ENCODE assay signal across 27 cellular contexts in the genomic region with DNA sequence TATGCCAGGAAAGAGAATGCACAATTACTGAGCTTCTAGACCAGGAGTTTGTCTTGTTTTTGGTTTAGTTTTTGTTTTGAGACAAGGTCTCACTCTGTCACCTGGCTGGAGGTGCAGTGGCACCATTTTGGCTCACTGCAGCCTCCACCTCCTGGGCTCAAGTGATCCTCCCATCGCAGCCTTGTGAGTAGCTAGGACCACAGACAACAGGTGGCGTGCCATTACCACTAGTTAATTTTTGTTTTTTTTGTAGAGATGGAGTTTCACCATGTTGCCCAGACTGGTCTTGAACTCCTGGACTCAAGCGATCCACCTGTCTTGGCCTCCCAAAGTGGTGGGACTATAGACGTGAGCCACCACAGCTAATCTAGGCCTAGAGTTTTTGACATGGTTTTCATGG.
DNase-seq lines count a peak whose midpoint lies in the region; ATAC-seq, FAIRE-seq and TF ChIP-seq lines count a peak whose summit lies in the region.
"Had no signal": no experiment of that assay in that cellular context is flagged by ENCODE, and none has a peak within 500 bp of the region (broad histone marks: within the 10 kb centered on the region; RNA-seq: fewer than 3 reads in every experiment).

No MANE protein-coding gene starts in this region.

- H3K27me3 ChIP-seq in HCT116 (ENCODE audit: insufficient read depth, low read length): no peaks in the 10 kb centered on the region
- H3K27me3 ChIP-seq in OCI-LY3 (ENCODE audit: low read depth, low read length): peaks cover 14% of the 10 kb centered on the region
- no peaks in the 10 kb centered on the region; a peak in 1 of 7 replicates for H3K27me3 ChIP-seq in H1 (replicated peaks in 1 of 4; ENCODE audit: control insufficient read depth in 3 of 4, extremely low read depth in 1 of 4, insufficient read depth in 3 of 4, low read length in 3 of 4)
- H3K27me3 ChIP-seq in psoas muscle (ENCODE audit: insufficient read depth in 3 of 3, low read length in 2 of 3): no peaks in the 10 kb centered on the region
- H3K27me3 ChIP-seq: SJCRH30 had no signal

- no peak overlapping the region for H4K91ac ChIP-seq in H1 (replicated peaks; ENCODE audit: insufficient read length, low read length)

- no peak for DNase-seq in AG09309 (ENCODE audit: low read depth)
- DNase-seq in HCT116 (ENCODE audit: low read depth, low spot score): no peak
- DNase-seq in H1 (ENCODE audit: low read depth in 1 of 2, low spot score in 2 of 2): no peak
- DNase-seq in psoas muscle: no peak
- no peak for DNase-seq in activated T-cell treated with anti-CD3 and anti-CD28 coated beads, Interleukin-2, amount 50 U/mL, for 48 hours
- no peak for DNase-seq in activated CD8-positive, alpha-beta T cell treated with anti-CD3 and anti-CD28 coated beads for 36 hours
- no peak for DNase-seq in stimulated activated effector memory CD8-positive, alpha-beta T cell treated with anti-CD3 and anti-CD28 coated beads, Interleukin-12 subunit alpha, Interleukin-12 subunit beta, amount 100 ng/mL, for 72 hours (ENCODE audit: low spot score in 2 of 2)
- DNase-seq: 8988T; AML-193; C1 segment of cervical spinal cord; CD8-positive, alpha-beta T cell; DMS153; GDM1; NCI-H1092 treated with DMSO at 0.1 percent for 48 hours; NCI-H146; NCI-H2029; NCI-H226; NCI-H510A treated with DMSO at 0.1 percent for 48 hours; NCI-H774; NK-92 treated with Interleukin-12 subunit alpha and Interleukin-12 subunit beta, amount 100 ng/mL, for 24 hours; OCI-M1; SJCRH30 had no signal

- H2BK12ac ChIP-seq in H1 (ENCODE audit: low read depth, low read length): no peak overlapping the region

- peaks cover 2% of the 10 kb centered on the region; the same call in 1 of the 2 replicates for H3K23me2 ChIP-seq in H1 (ENCODE audit: low read depth, low read length)

- H3K4me1 ChIP-seq in HCT116 (ENCODE audit: control insufficient read depth in 1 of 2, insufficient read depth in 2 of 2, low read length in 2 of 2) (no peaks in the 10 kb centered on the region), OCI-LY3 (ENCODE audit: low read length) (no peaks in the 10 kb centered on the region), H1 (replicated peaks in 1 of 4; ENCODE audit: control insufficient read depth in 3 of 4, insufficient read depth in 4 of 4, low read length in 3 of 4) (no peaks in the 10 kb centered on the region), psoas muscle (no peaks in the 10 kb centered on the region)
- H3K4me1 ChIP-seq: HAP-1, SJCRH30 had no signal

- no peak overlapping the region for H2BK15ac ChIP-seq in H1 (ENCODE audit: low read length)

- no peak overlapping the region for H2AK5ac ChIP-seq in H1 (ENCODE audit: low read depth, low read length)

- intact Hi-C loops in HCT116 (cut with micrococcal nuclease): loop anchor here (5.0 kb wide), 1 partner anchor 159 kb away; no protein-coding TSS in a partner anchor
- intact Hi-C loops in psoas muscle (cut with DNase I): loop anchor here (5.0 to 10.0 kb wide), 2 partner anchors 149 to 162 kb away; no protein-coding TSS in a partner anchor
- intact Hi-C loops in activated CD8-positive, alpha-beta T cell treated with anti-CD3 and anti-CD28 coated beads for 36 hours (cut with micrococcal nuclease): loop anchor here (5.0 kb wide), 1 partner anchor 154 kb away; no protein-coding TSS in a partner anchor

- H3K79me2 ChIP-seq in HCT116 (ENCODE audit: insufficient read depth, low read length) (no peaks in the 10 kb centered on the region), OCI-LY3 (ENCODE audit: low read length) (no peaks in the 10 kb centered on the region), H1 (ENCODE audit: control insufficient read depth in 1 of 2, insufficient read depth in 2 of 2, low read length in 2 of 2) (no peaks in the 10 kb centered on the region)

- H2BK5ac ChIP-seq in H1 (ENCODE audit: low read depth, low read length): no peak overlapping the region; the same call in 1 of the 2 replicates

- H3K27ac ChIP-seq in HCT116 (ENCODE audit: low read depth, low read length) (no peak overlapping the region), OCI-LY3 (ENCODE audit: low read length) (no peak overlapping the region), H1 (ENCODE audit: low read depth, low read length) (no peak overlapping the region), psoas muscle (no peak overlapping the region)
- H3K27ac ChIP-seq: SJCRH30 had no signal

- no peak overlapping the region for H3K56ac ChIP-seq in H1 (replicated peaks; ENCODE audit: insufficient read length, low read depth, low read length)

- H3K4ac ChIP-seq in H1 (replicated peaks; ENCODE audit: insufficient read length, low read depth, low read length): no peak overlapping the region

- H2AFZ ChIP-seq in HCT116 (ENCODE audit: low read depth, low read length, poor library complexity, severe bottlenecking) (no peak overlapping the region), OCI-LY3 (ENCODE audit: low read depth, low read length) (no peak overlapping the region), H1 (ENCODE audit: low read length) (0 out of 2 replicates have a peak overlapping the region, but pooled peaks have one; percentile 40)

- TF ChIP-seq POLR2A in HCT116 (IDR thresholded peaks at IDR 0.05; ENCODE audit: borderline replicate concordance, extremely low read depth, insufficient read depth, insufficient read length) (no peak), H1 (IDR thresholded peaks at IDR 0.05; ENCODE audit: control extremely low read depth in 1 of 2, low read depth in 2 of 2, low read length in 2 of 2) (no peak)

- H3K9ac ChIP-seq in HCT116 (ENCODE audit: low read length) (no peak overlapping the region), OCI-LY3 (ENCODE audit: low read length) (no peak overlapping the region), H1 (replicated peaks in 1 of 4; ENCODE audit: extremely low read depth in 1 of 4, low read depth in 3 of 4, low read length in 3 of 4) (no peak overlapping the region)

- no peak overlapping the region for H4K5ac ChIP-seq in H1 (ENCODE audit: insufficient read length, low read depth, low read length)

- RAD21 ChIA-PET in HCT116 (lab: Charles Lee; ENCODE audit: low non-redundant PET in 1 of 2, low total read pairs in 2 of 2, uncharacterized antibody in 2 of 2, unreplicated experiment in 2 of 2): no interaction called here

- peaks cover 4% of the 10 kb centered on the region for H3K4me1 Mint-ChIP-seq in activated CD8-positive, alpha-beta T cell treated with anti-CD3 and anti-CD28 coated beads for 36 hours (ENCODE audit: low read depth)
- no peaks in the 10 kb centered on the region for H3K4me1 Mint-ChIP-seq in stimulated activated effector memory CD8-positive, alpha-beta T cell treated with anti-CD3 and anti-CD28 coated beads, Interleukin-12 subunit alpha, Interleukin-12 subunit beta, amount 100 ng/mL, for 72 hours
- H3K4me1 Mint-ChIP-seq: IgD-negative memory B cell had no signal

- ATAC-seq in HCT116 (no peak), psoas muscle (no peak)
- no peak for ATAC-seq in activated CD8-positive, alpha-beta T cell treated with anti-CD3 and anti-CD28 coated beads for 36 hours
- no peak for ATAC-seq in stimulated activated effector memory CD8-positive, alpha-beta T cell treated with anti-CD3 and anti-CD28 coated beads, Interleukin-12 subunit alpha, Interleukin-12 subunit beta, amount 100 ng/mL, for 72 hours
- ATAC-seq: CD8-positive, alpha-beta T cell had no signal

- H3K23ac ChIP-seq in H1 (ENCODE audit: insufficient read length): no peak overlapping the region

- H3K4me3 ChIP-seq in AG09309 (ENCODE audit: control insufficient read depth, low read depth, low read length): no peak overlapping the region
- no peak overlapping the region for H3K4me3 ChIP-seq in HCT116 (replicated peaks in 1 of 2; ENCODE audit: low read depth in 1 of 2, low read length in 2 of 2)
- H3K4me3 ChIP-seq in OCI-LY3 (ENCODE audit: low read length): no peak overlapping the region
- H3K4me3 ChIP-seq in H1 (ENCODE audit: extremely low read depth in 1 of 4, insufficient read depth in 2 of 4, low read depth in 3 of 4, low read length in 4 of 4): no peak overlapping the region
- H3K4me3 ChIP-seq in psoas muscle: no peak overlapping the region
- H3K4me3 ChIP-seq: HAP-1, SJCRH30 had no signal

- POLR2A ChIA-PET in HCT116 (lab: Charles Lee) (no interaction called here), H1 (lab: Charles Lee; ENCODE audit: partially characterized antibody) (interaction anchor here (0.6 to 0.8 kb wide), 2 partner anchors 59 to 157 kb away, joined by 3 read pairs; no protein-coding TSS in a partner anchor)
- POLR2A ChIA-PET in activated CD8-positive, alpha-beta T cell treated with anti-CD3 and anti-CD28 coated beads for 36 hours (lab: Charles Lee): no interaction called here

- no peaks in the 10 kb centered on the region for H3K36me3 Mint-ChIP-seq in activated CD8-positive, alpha-beta T cell treated with anti-CD3 and anti-CD28 coated beads for 36 hours (ENCODE audit: low read depth)
- H3K36me3 Mint-ChIP-seq in stimulated activated effector memory CD8-positive, alpha-beta T cell treated with anti-CD3 and anti-CD28 coated beads, Interleukin-12 subunit alpha, Interleukin-12 subunit beta, amount 100 ng/mL, for 72 hours: no peaks in the 10 kb centered on the region
- H3K36me3 Mint-ChIP-seq: CD8-positive, alpha-beta T cell had no signal

- H2BK120ac ChIP-seq in H1 (replicated peaks; ENCODE audit: low read depth, low read length): no peak overlapping the region

- H4K8ac ChIP-seq in H1 (ENCODE audit: extremely low read depth, insufficient read depth, low read length): no peak overlapping the region

- H3K4me2 ChIP-seq in HCT116 (ENCODE audit: low read length): no peak overlapping the region
- H3K4me2 ChIP-seq in OCI-LY3 (ENCODE audit: low read length): no peak overlapping the region
- H3K4me2 ChIP-seq in H1 (ENCODE audit: insufficient read depth in 1 of 2, low read depth in 2 of 2, low read length in 2 of 2): no peak overlapping the region

- H2BK20ac ChIP-seq in H1 (ENCODE audit: low read length): no peak overlapping the region

- TF ChIP-seq RAD21 in HCT116 (IDR thresholded peaks at IDR 0.05; ENCODE audit: low read depth) (peak; percentile 42), H1 (IDR thresholded peaks at IDR 0.05 in 1 of 2, conservative IDR thresholded peaks at IDR 0.05 in 1 of 2; ENCODE audit: low read depth in 2 of 2, low read length in 2 of 2) (peak; percentile 40 to 48)

- H3K36me3 ChIP-seq in HCT116 (ENCODE audit: control insufficient read depth in 1 of 2, insufficient read depth in 2 of 2, low read length in 2 of 2) (no peaks in the 10 kb centered on the region), OCI-LY3 (replicated peaks; ENCODE audit: low read depth, low read length) (no peaks in the 10 kb centered on the region), H1 (ENCODE audit: control insufficient read depth in 2 of 4, insufficient read depth in 4 of 4, low read length in 3 of 4) (no peaks in the 10 kb centered on the region), psoas muscle (ENCODE audit: insufficient read depth in 1 of 2, low read depth in 1 of 2) (no peaks in the 10 kb centered on the region)
- H3K36me3 ChIP-seq: HAP-1, SJCRH30 had no signal

- no peaks in the 10 kb centered on the region for H3K9me3 Mint-ChIP-seq in activated CD8-positive, alpha-beta T cell treated with anti-CD3 and anti-CD28 coated beads for 36 hours
- H3K9me3 Mint-ChIP-seq in stimulated activated effector memory CD8-positive, alpha-beta T cell treated with anti-CD3 and anti-CD28 coated beads, Interleukin-12 subunit alpha, Interleukin-12 subunit beta, amount 100 ng/mL, for 72 hours: no peaks in the 10 kb centered on the region
- H3K9me3 Mint-ChIP-seq: CD8-positive, alpha-beta T cell; IgD-negative memory B cell had no signal

- no peak overlapping the region for H3K4me3 Mint-ChIP-seq in activated CD8-positive, alpha-beta T cell treated with anti-CD3 and anti-CD28 coated beads for 36 hours
- H3K4me3 Mint-ChIP-seq in stimulated activated effector memory CD8-positive, alpha-beta T cell treated with anti-CD3 and anti-CD28 coated beads, Interleukin-12 subunit alpha, Interleukin-12 subunit beta, amount 100 ng/mL, for 72 hours: no peak overlapping the region
- H3K4me3 Mint-ChIP-seq: CD8-positive, alpha-beta T cell; IgD-negative memory B cell had no signal

- FAIRE-seq in H1 (lab: Jason Lieb, UNC): no peak
- FAIRE-seq: GM19239, RCC 7860 had no signal

- no TSS peak for BruUV-seq in HCT116 (replicated peaks; lab: Mats Ljungman, UMichigan)

- no peaks in the 10 kb centered on the region for H3K9me3 ChIP-seq in HCT116 (ENCODE audit: control insufficient read depth in 1 of 2, insufficient read depth in 1 of 2, low read depth in 1 of 2, low read length in 2 of 2)
- H3K9me3 ChIP-seq in OCI-LY3 (ENCODE audit: insufficient read depth, low read length): no peaks in the 10 kb centered on the region
- H3K9me3 ChIP-seq in H1 (ENCODE audit: insufficient read depth in 2 of 2, low read depth in 1 of 2, low read length in 1 of 2): no peaks in the 10 kb centered on the region
- no peaks in the 10 kb centered on the region for H3K9me3 ChIP-seq in psoas muscle
- H3K9me3 ChIP-seq: HAP-1, SJCRH30 had no signal

- H3K27me3 Mint-ChIP-seq in activated CD8-positive, alpha-beta T cell treated with anti-CD3 and anti-CD28 coated beads for 36 hours: peaks cover 19% of the 10 kb centered on the region

- no peaks in the 10 kb centered on the region for H3K9me2 ChIP-seq in HCT116 (ENCODE audit: insufficient read depth)

- no peaks in the 10 kb centered on the region for H3K79me1 ChIP-seq in H1 (ENCODE audit: low read depth, low read length)

- H3K18ac ChIP-seq in H1 (ENCODE audit: extremely low read depth, low read length): no peak overlapping the region

- TF ChIP-seq CTCF in AG09309 (IDR thresholded peaks at IDR 0.05; ENCODE audit: control insufficient read depth, insufficient read depth, low read depth, low read length, missing control alignments): peak; percentile 19
- TF ChIP-seq CTCF in HCT116 (IDR thresholded peaks at IDR 0.05 in 2 of 3, conservative IDR thresholded peaks at IDR 0.05 in 1 of 3; ENCODE audit: borderline replicate concordance in 1 of 3, insufficient read depth in 1 of 3, low read depth in 2 of 3, low read length in 2 of 3): no peak
- TF ChIP-seq CTCF in OCI-LY3 (IDR thresholded peaks at IDR 0.05; ENCODE audit: low read depth, low read length): peak; percentile 38
- peak; percentile 8 to 27 (median 16); a peak in 3 of 4 replicates for TF ChIP-seq CTCF in H1 (IDR thresholded peaks at IDR 0.05; ENCODE audit: control extremely low read depth in 1 of 3, insufficient read depth in 1 of 3, low read depth in 1 of 3, low read length in 3 of 3)
- no peak for TF ChIP-seq CTCF in psoas muscle (IDR thresholded peaks at IDR 0.05)
- TF ChIP-seq CTCF in activated CD8-positive, alpha-beta T cell treated with anti-CD3 and anti-CD28 coated beads for 36 hours (IDR thresholded peaks at IDR 0.05): no peak

- CTCF ChIA-PET in HCT116 (lab: Charles Lee): interaction anchor here (1.0 to 3.4 kb wide), 4 partner anchors 149 to 273 kb away, joined by 3 to 43 read pairs (median 18); no protein-coding TSS in a partner anchor
- CTCF ChIA-PET in H1 (lab: Charles Lee; ENCODE audit: partially characterized antibody): interaction anchor here (1.0 to 5.5 kb wide), 23 partner anchors 8 to 1511 kb away, joined by 3 to 97 read pairs (median 8); no protein-coding TSS in a partner anchor
- CTCF ChIA-PET in activated CD8-positive, alpha-beta T cell treated with anti-CD3 and anti-CD28 coated beads for 36 hours (lab: Charles Lee): interaction anchor here (1.1 to 6.4 kb wide), 9 partner anchors 13 to 282 kb away, joined by 3 to 73 read pairs (median 13); no protein-coding TSS in a partner anchor

- H4K20me1 ChIP-seq in HCT116 (ENCODE audit: insufficient read depth): no peaks in the 10 kb centered on the region
- no peaks in the 10 kb centered on the region for H4K20me1 ChIP-seq in OCI-LY3 (ENCODE audit: insufficient read depth, low read length)
- no peaks in the 10 kb centered on the region for H4K20me1 ChIP-seq in H1 (replicated peaks in 1 of 2; ENCODE audit: control insufficient read depth in 1 of 2, insufficient read depth in 2 of 2, low read length in 2 of 2)

- no peak for TF ChIP-seq EP300 in H1 (IDR thresholded peaks at IDR 0.05; ENCODE audit: borderline replicate concordance in 1 of 2, low read depth in 2 of 2, low read length in 2 of 2)

- WGBS in H1 (ENCODE audit: extremely low coverage in 1 of 2, insufficient coverage in 1 of 2, insufficient read length in 1 of 2, insufficient replicate concordance in 2 of 2, low coverage in 1 of 2, low lambda C conversion rate in 2 of 2, missing lambda C conversion rate in 1 of 2), 2 experiments: 98% methylated on average over 4 of the region's 4 CpGs; no CpG with 5 or more reads in 1 of the 2 experiments
- 80 to 94% (median 85%) methylated on average over 4 of the region's 4 CpGs for WGBS in psoas muscle, 3 donors

- H3K27ac Mint-ChIP-seq in activated CD8-positive, alpha-beta T cell treated with anti-CD3 and anti-CD28 coated beads for 36 hours: no peak overlapping the region
- no peak overlapping the region for H3K27ac Mint-ChIP-seq in stimulated activated effector memory CD8-positive, alpha-beta T cell treated with anti-CD3 and anti-CD28 coated beads, Interleukin-12 subunit alpha, Interleukin-12 subunit beta, amount 100 ng/mL, for 72 hours
- H3K27ac Mint-ChIP-seq: CD8-positive, alpha-beta T cell; IgD-negative memory B cell had no signal

- H3K14ac ChIP-seq in H1 (ENCODE audit: insufficient read length): no peak overlapping the region

Comparison
In these comparisons a context has a peak if more than half of its experiments do, and no peak if none do; other contexts are left out.
1. CTCF ChIP-seq: peak in AG09309 (single experiment), OCI-LY3 (single experiment) and H1 (3 of 3); none in HCT116 (0 of 3), psoas muscle (single experiment) and activated CD8-positive, alpha-beta T cell treated with anti-CD3 and anti-CD28 coated beads for 36 hours (single experiment).